ENCODE assay signal across 1 cellular context in genomic region chr1:114755006-114755936, GRCh38.
TF ChIP-seq lines count a peak whose summit lies in the region.

No MANE protein-coding gene starts in this region.

TF ChIP-seq in H1, 55 proteins besides CTCF, POLR2A, EP300 and RAD21:
- no peak for TF ChIP-seq CBX5 (IDR thresholded peaks at IDR 0.05; ENCODE audit: low read depth, low read length)
- TF ChIP-seq E2F6 (IDR thresholded peaks at IDR 0.05) = no peak
- TF ChIP-seq KDM1A (IDR thresholded peaks at IDR 0.05; ENCODE audit: borderline replicate concordance, low read length) = no peak
- no peak for TF ChIP-seq MAFK (IDR thresholded peaks at IDR 0.05; ENCODE audit: low read depth, low read length)
- no peak for TF ChIP-seq CHD1 (IDR thresholded peaks at IDR 0.05; ENCODE audit: low read depth, low read length)
- TF ChIP-seq USF2 (IDR thresholded peaks at IDR 0.05; ENCODE audit: low read length) = no peak
